Comparison of ENCODE assay signal across 8 cellular contexts in the genomic region with DNA sequence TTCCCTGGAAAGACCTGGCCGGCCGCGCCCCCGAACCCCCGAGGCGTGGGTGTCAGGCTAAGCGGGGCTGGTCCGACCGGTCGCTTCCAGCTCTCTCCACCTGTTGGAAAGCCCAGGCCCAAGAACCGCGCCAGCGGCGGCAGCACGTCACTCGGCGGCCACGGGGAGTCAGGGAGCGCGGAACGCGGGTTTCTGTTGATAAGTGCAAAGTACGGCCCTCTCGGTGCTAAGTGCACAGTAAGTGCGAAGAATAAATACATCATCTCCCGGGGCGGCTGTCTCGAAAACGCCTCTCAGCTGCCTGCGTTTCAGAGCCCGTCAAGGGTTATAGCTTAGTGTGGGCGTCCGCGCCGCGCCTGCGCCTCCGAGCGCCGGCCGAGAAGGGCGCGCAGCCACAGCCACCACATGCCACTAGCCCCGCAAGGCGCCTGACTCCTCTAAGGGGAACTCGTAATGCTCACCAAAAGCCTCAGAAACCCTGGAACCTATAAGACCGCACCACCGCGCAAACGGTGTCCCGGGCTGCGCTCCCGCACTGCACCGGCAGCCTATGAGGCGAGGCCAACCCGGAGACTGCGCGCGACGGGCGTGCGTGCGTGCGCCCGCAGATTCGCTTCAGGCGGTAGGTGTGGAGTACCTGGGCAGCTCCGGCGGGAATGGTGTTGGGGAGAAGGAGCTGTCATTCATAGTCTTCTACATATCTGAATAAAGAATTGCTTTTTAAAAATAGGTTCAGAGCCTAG. TPM values are rescaled to one million over a fixed set of nuclear protein-coding genes. Genes with fewer than 3 reads are reported as not detected.
DNase-seq lines count a peak whose midpoint lies in the region; ATAC-seq and TF ChIP-seq lines count a peak whose summit lies in the region.

No MANE protein-coding gene starts in this region.

- no peaks in the 10 kb centered on the region for H3K79me2 ChIP-seq in trophoblast cell (ENCODE audit: control insufficient read depth, insufficient read depth, low read length, poor library complexity)

- peak overlapping the region; percentile 27 for H3K23ac ChIP-seq in trophoblast cell (ENCODE audit: low read length)

- H3K4ac ChIP-seq in trophoblast cell (ENCODE audit: low read depth, low read length) = no peak overlapping the region

- H2AK5ac ChIP-seq in trophoblast cell (ENCODE audit: low read length) = no peak overlapping the region

- H4K8ac ChIP-seq in trophoblast cell (ENCODE audit: low read depth, low read length) = no peak overlapping the region

- no peak overlapping the region for H4K12ac ChIP-seq in trophoblast cell (ENCODE audit: low read depth, low read length)

- no peak overlapping the region for H2BK120ac ChIP-seq in trophoblast cell (ENCODE audit: insufficient read depth, low read length, poor library complexity)

- peak; percentile 71 for DNase-seq in NCI-H2227 treated with DMSO at 0.1 percent for 48 hours (lab: John Stamatoyannopoulos, UW)
- peak; percentile 28 for DNase-seq in fibroblast of villous mesenchyme (ENCODE audit: low read depth)
- peak; percentile 13 to 37 for DNase-seq in trophoblast cell
- DNase-seq in 8988T = no peak
- DNase-seq in NCI-H774 (lab: John Stamatoyannopoulos, UW) = no peak
- no peak for DNase-seq in kidney glomerular epithelial cell (lab: John Stamatoyannopoulos, UW)
- no peak for DNase-seq in DMS153 (lab: John Stamatoyannopoulos, UW)

- peak; percentile 27 for ATAC-seq in GM18502 (IDR thresholded peaks at IDR 0.05; ENCODE audit: poor library complexity, unreplicated experiment)

- no peak for TF ChIP-seq CTCF in fibroblast of villous mesenchyme (IDR thresholded peaks at IDR 0.05; ENCODE audit: insufficient read depth, low read depth, low read length)

- no peak overlapping the region for H3K9ac ChIP-seq in trophoblast cell (ENCODE audit: low read length)

- no peak overlapping the region for H3K14ac ChIP-seq in trophoblast cell (ENCODE audit: low read length)

- H3K36me3 ChIP-seq in trophoblast cell (ENCODE audit: control insufficient read depth in 1 of 2, insufficient read depth in 2 of 2, low read length in 2 of 2) = no peaks in the 10 kb centered on the region

- peak overlapping the region; percentile 86 for H2AFZ ChIP-seq in trophoblast cell (ENCODE audit: insufficient read depth, low read length, poor library complexity)

- H4K91ac ChIP-seq in trophoblast cell (ENCODE audit: low read depth, low read length) = no peak overlapping the region

- peak overlapping the region; percentile 97 for H3K4me2 ChIP-seq in trophoblast cell (ENCODE audit: low read length)

- H3K18ac ChIP-seq in trophoblast cell (ENCODE audit: low read length) = no peak overlapping the region

- no peak overlapping the region for H2BK5ac ChIP-seq in trophoblast cell (ENCODE audit: low read depth, low read length, poor library complexity)

- H3K4me3 ChIP-seq in fibroblast of villous mesenchyme (ENCODE audit: low read depth, low read length) = peak overlapping the region; percentile 61
- H3K4me3 ChIP-seq in trophoblast cell (ENCODE audit: low read depth, low read length) = peak overlapping the region; percentile 56

- peaks cover 45% of the 10 kb centered on the region for H3K27me3 ChIP-seq in trophoblast cell (ENCODE audit: insufficient read depth, low read length)

- peaks cover 2% of the 10 kb centered on the region for H3K9me3 ChIP-seq in trophoblast cell (ENCODE audit: insufficient read depth, low read depth, low read length)

- WGBS in trophoblast cell (ENCODE audit: extremely low coverage, insufficient coverage, insufficient read length) = no CpG with 5 or more reads among the region's 69 CpGs

- H3K4me1 ChIP-seq in trophoblast cell (ENCODE audit: control insufficient read depth in 1 of 2, insufficient read depth in 2 of 2, low read length in 2 of 2) = peaks cover 6 to 20% of the 10 kb centered on the region in 2 experiments

- no peak overlapping the region for H3K27ac ChIP-seq in trophoblast cell (ENCODE audit: low read depth, low read length)

- peaks cover 2% of the 10 kb centered on the region for H3K79me1 ChIP-seq in trophoblast cell (ENCODE audit: low read length)

- no peak overlapping the region for H2BK12ac ChIP-seq in trophoblast cell (ENCODE audit: low read length)

RNA-seq across cellular contexts. Expression of a gene that starts 9.2 kb away (rescaled TPM):
- 3.0 and 6.8 TPM in 2 replicates for total RNA-seq in fibroblast of villous mesenchyme
- 0.19 and 0.21 TPM in 2 replicates for polyA plus RNA-seq in trophoblast cell (2013)

Comparison
In these comparisons a context has a peak if more than half of its experiments do, and no peak if none do; other contexts are left out.
1. DNase-seq: peak in NCI-H2227 treated with DMSO at 0.1 percent for 48 hours (single experiment), fibroblast of villous mesenchyme (single experiment) and trophoblast cell (2 of 2); none in 8988T (single experiment), NCI-H774 (single experiment), kidney glomerular epithelial cell (single experiment) and DMS153 (single experiment).